In genomic region chr18:25896178-25896780, GRCh38 we compare ENCODE assay signal across 8 cellular contexts.
DNase-seq lines count a peak whose midpoint lies in the region; ATAC-seq and TF ChIP-seq lines count a peak whose summit lies in the region.

No MANE protein-coding gene starts in this region.

- peaks cover 2% of the 10 kb centered on the region; the same call in 1 of the 2 replicates for H3K27me3 ChIP-seq in BJ (ENCODE audit: control insufficient read depth, insufficient read depth, low read length)

- peak; percentile 85 for TF ChIP-seq CTCF in BJ (IDR thresholded peaks at IDR 0.05; ENCODE audit: insufficient read depth, low read depth, low read length)

- H3K36me3 ChIP-seq in BJ (ENCODE audit: control insufficient read depth, insufficient read depth, low read length): no peaks in the 10 kb centered on the region

- CTCF ChIA-PET in BJ (lab: Yijun Ruan, JAX): interaction anchor here (0.7 to 2.3 kb wide), 9 partner anchors 9 to 1164 kb away, joined by 3 to 16 read pairs (median 3); no protein-coding TSS in a partner anchor

- POLR2A ChIA-PET in BJ (lab: Charles Lee): no interaction called here

- no peak for DNase-seq in BJ (ENCODE audit: low read depth)
- DNase-seq in NCI-H1930 (lab: John Stamatoyannopoulos, UW): peak; percentile 26 to 40
- DNase-seq in activated CD4-positive, alpha-beta T cell treated with anti-CD3 and anti-CD28 coated beads, Interleukin-2, amount 50 U/mL, for 48 hours: peak; percentile 3 to 18
- DNase-seq in left ventricle myocardium superior: no peak
- DNase-seq in stimulated activated CD8-positive, alpha-beta memory T cell treated with anti-CD3 and anti-CD28 coated beads, Interleukin-4, amount 100 ng/mL, for 48 hours: peak; percentile 35
- no peak for DNase-seq in activated naive CD4-positive, alpha-beta T cell (lab: John Stamatoyannopoulos, UW)

- no peak overlapping the region for H3K4me3 ChIP-seq in BJ (ENCODE audit: low read depth, low read length)

- intact Hi-C loops in left ventricle myocardium superior (cut with micrococcal nuclease): loop anchor here (10.0 kb wide), 1 partner anchor 1021 kb away; no protein-coding TSS in a partner anchor

- peak; percentile 85 for ATAC-seq in GM18502 (IDR thresholded peaks at IDR 0.05; ENCODE audit: poor library complexity, unreplicated experiment)
- ATAC-seq in HG02798 (IDR thresholded peaks at IDR 0.05; ENCODE audit: poor library complexity, unreplicated experiment): peak; percentile 81
- peak; percentile 26 for ATAC-seq in left ventricle myocardium superior

Comparison
In these comparisons a context has a peak if more than half of its experiments do, and no peak if none do; other contexts are left out.
1. DNase-seq: peak in NCI-H1930 (2 of 2), activated CD4-positive, alpha-beta T cell treated with anti-CD3 and anti-CD28 coated beads, Interleukin-2, amount 50 U/mL, for 48 hours (2 of 2) and stimulated activated CD8-positive, alpha-beta memory T cell treated with anti-CD3 and anti-CD28 coated beads, Interleukin-4, amount 100 ng/mL, for 48 hours (single experiment); none in BJ (single experiment), left ventricle myocardium superior (single experiment) and activated naive CD4-positive, alpha-beta T cell (0 of 4).
2. ATAC-seq: peak in every context shown above with its lines; median percentile 85 in GM18502; 81 in HG02798; 26 in left ventricle myocardium superior.